12 cellular contexts compared by ENCODE assay signal in the genomic region with DNA sequence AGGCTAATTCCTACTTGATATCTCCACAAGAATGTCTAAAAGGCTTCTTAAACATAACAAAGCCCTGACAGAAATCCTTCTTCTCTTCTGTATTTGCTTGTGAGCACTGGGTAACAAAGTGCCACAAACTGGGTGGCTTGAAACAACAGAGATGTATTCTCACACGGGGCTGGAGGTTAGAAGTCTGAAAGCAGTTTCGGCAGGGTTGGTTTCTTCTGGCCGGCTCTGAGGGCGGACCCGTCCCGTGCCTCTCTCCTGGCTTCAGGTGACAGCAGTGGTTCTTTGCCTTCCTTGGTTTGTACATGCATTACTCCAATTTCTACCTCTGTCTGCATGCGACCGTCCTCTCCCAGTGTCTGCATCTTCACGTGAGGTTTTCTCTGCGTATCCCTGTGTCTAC.
"Had no signal": no experiment of that assay in that cellular context is flagged by ENCODE, and none has a peak within 500 bp of the region (broad histone marks: within the 10 kb centered on the region; RNA-seq: fewer than 3 reads in every experiment).

No MANE protein-coding gene starts in this region.

- H3K4me3 Mint-ChIP-seq: activated naive CD4-positive, alpha-beta T cell treated with anti-CD3 and anti-CD28 coated beads for 36 hours; activated naive CD8-positive, alpha-beta T cell treated with anti-CD3 and anti-CD28 coated beads, Interleukin-2, amount 50 U/mL, for 24 hours; memory B cell; stimulated activated memory B cell treated with anti-CD40 and anti-IgM and Interleukin-4, amounts not matched to agents 10 μg/mL and 1 μg/mL and 100 μg/mL, for 72 hours had no signal

- H3K9me3 Mint-ChIP-seq: activated naive CD4-positive, alpha-beta T cell treated with anti-CD3 and anti-CD28 coated beads for 36 hours; activated naive CD8-positive, alpha-beta T cell treated with anti-CD3 and anti-CD28 coated beads, Interleukin-2, amount 50 U/mL, for 24 hours had no signal

- H3K36me3 Mint-ChIP-seq: memory B cell; stimulated activated memory B cell treated with anti-CD40 and anti-IgM and Interleukin-4, amounts not matched to agents 10 μg/mL and 1 μg/mL and 100 μg/mL, for 72 hours had no signal

- ATAC-seq: activated naive CD8-positive, alpha-beta T cell treated with anti-CD3 and anti-CD28 coated beads, Interleukin-2, amount 50 U/mL, for 24 hours; left ventricle myocardium superior; stimulated activated memory B cell treated with anti-CD40 and anti-IgM and Interleukin-4, amounts not matched to agents 10 μg/mL and 1 μg/mL and 100 μg/mL, for 72 hours had no signal

- DNase-seq: activated CD4-positive, alpha-beta T cell treated with anti-CD3 and anti-CD28 coated beads, Interleukin-2, amount 50 U/mL, for 1 hour; activated naive CD4-positive, alpha-beta T cell treated with anti-CD3 and anti-CD28 coated beads for 36 hours; activated naive CD8-positive, alpha-beta T cell treated with anti-CD3 and anti-CD28 coated beads, Interleukin-2, amount 50 U/mL, for 24 hours; aorta; hippocampal formation; kidney; left ventricle myocardium superior; stimulated activated CD4-positive, alpha-beta T cell treated with anti-CD3 and anti-CD28 coated beads, Interleukin-12 subunit alpha, Interleukin-12 subunit beta, amount 100 ng/mL, for 4 hours; stimulated activated CD4-positive, alpha-beta T cell treated with anti-CD3 and anti-CD28 coated beads, Interleukin-2, amount 100 ng/mL, for 24 hours; trophoblast cell had no signal

- H3K27me3 Mint-ChIP-seq: activated naive CD8-positive, alpha-beta T cell treated with anti-CD3 and anti-CD28 coated beads, Interleukin-2, amount 50 U/mL, for 24 hours; stimulated activated memory B cell treated with anti-CD40 and anti-IgM and Interleukin-4, amounts not matched to agents 10 μg/mL and 1 μg/mL and 100 μg/mL, for 72 hours had no signal

- H3K27ac Mint-ChIP-seq: activated naive CD4-positive, alpha-beta T cell treated with anti-CD3 and anti-CD28 coated beads for 36 hours; activated naive CD8-positive, alpha-beta T cell treated with anti-CD3 and anti-CD28 coated beads, Interleukin-2, amount 50 U/mL, for 24 hours; memory B cell; stimulated activated memory B cell treated with anti-CD40 and anti-IgM and Interleukin-4, amounts not matched to agents 10 μg/mL and 1 μg/mL and 100 μg/mL, for 72 hours had no signal
